Comparison of ENCODE assay signal across 9 cellular contexts in genomic region chr1:23563003-23563402, GRCh38. TPM values are rescaled to one million over a fixed set of nuclear protein-coding genes. Genes with fewer than 3 reads are reported as not detected.
DNase-seq lines count a peak whose midpoint lies in the region; ATAC-seq and TF ChIP-seq lines count a peak whose summit lies in the region.
"Had no signal": no experiment of that assay in that cellular context is flagged by ENCODE, and none has a peak within 500 bp of the region (broad histone marks: within the 10 kb centered on the region; RNA-seq: fewer than 3 reads in every experiment).

No MANE protein-coding gene starts in this region.

- H3K36me3 ChIP-seq in Peyer's patch (no peaks in the 10 kb centered on the region), esophagus muscularis mucosa (peaks cover 0 to 12% (median 1%) of the 10 kb centered on the region in 4 donors), parathyroid adenoma (ENCODE audit: control insufficient read depth, insufficient read depth, low read length) (no peaks in the 10 kb centered on the region), WERI-Rb-1 (peaks cover 9% of the 10 kb centered on the region)

- no peak for TF ChIP-seq POLR2A in Peyer's patch (IDR thresholded peaks at IDR 0.05)
- TF ChIP-seq POLR2A in esophagus muscularis mucosa (IDR thresholded peaks at IDR 0.05; ENCODE audit: low read depth): no peak

- H3K4me2 ChIP-seq in parathyroid adenoma (ENCODE audit: low read length): no peak overlapping the region

- TF ChIP-seq CTCF in C4-2B (conservative IDR thresholded peaks at IDR 0.05) (no peak), Peyer's patch (IDR thresholded peaks at IDR 0.05) (no peak), esophagus muscularis mucosa (IDR thresholded peaks at IDR 0.05) (no peak), parathyroid adenoma (IDR thresholded peaks at IDR 0.05) (no peak), WERI-Rb-1 (IDR thresholded peaks at IDR 0.05; ENCODE audit: low read depth, low read length) (no peak)

- H3K4me3 ChIP-seq in Peyer's patch: no peak overlapping the region
- peak overlapping the region in 2 of 4 donors; percentile 8 to 31 for H3K4me3 ChIP-seq in esophagus muscularis mucosa
- H3K4me3 ChIP-seq in parathyroid adenoma (ENCODE audit: low read depth, low read length): no peak overlapping the region
- H3K4me3 ChIP-seq in WERI-Rb-1 (ENCODE audit: low read depth, low read length): no peak overlapping the region

- H3K4me1 ChIP-seq in Peyer's patch (peaks cover 0 to 57% (median 12%) of the 10 kb centered on the region in 4 donors), esophagus muscularis mucosa (peaks cover 49 to 88% (median 69%) of the 10 kb centered on the region in 4 donors), parathyroid adenoma (peaks cover 3% of the 10 kb centered on the region)

- H2AFZ ChIP-seq in parathyroid adenoma: no peak overlapping the region

- H3K79me2 ChIP-seq in parathyroid adenoma: no peaks in the 10 kb centered on the region

- no peaks in the 10 kb centered on the region for H3K9me3 ChIP-seq in Peyer's patch
- no peaks in the 10 kb centered on the region for H3K9me3 ChIP-seq in esophagus muscularis mucosa
- no peaks in the 10 kb centered on the region for H3K9me3 ChIP-seq in parathyroid adenoma (ENCODE audit: control insufficient read depth, low read length)
- no peaks in the 10 kb centered on the region for H3K9me3 ChIP-seq in WERI-Rb-1 (ENCODE audit: severe bottlenecking)

- no peak for DNase-seq in Peyer's patch
- DNase-seq in esophagus muscularis mucosa (ENCODE audit: extremely low spot score): no peak
- DNase-seq in mesenteric fat pad (ENCODE audit: low spot score): no peak
- DNase-seq in NCI-H146 treated with DMSO at 0.1 percent for 48 hours (lab: John Stamatoyannopoulos, UW; ENCODE audit: unreplicated experiment): no peak
- DNase-seq in WERI-Rb-1: no peak

- H3K27me3 ChIP-seq in Peyer's patch (no peaks in the 10 kb centered on the region), esophagus muscularis mucosa (no peaks in the 10 kb centered on the region), parathyroid adenoma (ENCODE audit: control insufficient read depth, insufficient read depth, low read length) (no peaks in the 10 kb centered on the region), WERI-Rb-1 (ENCODE audit: insufficient read depth, low read depth, severe bottlenecking) (no peaks in the 10 kb centered on the region)

- TF ChIP-seq EP300 in esophagus muscularis mucosa (IDR thresholded peaks at IDR 0.05): no peak

- H3K9ac ChIP-seq in parathyroid adenoma: no peak overlapping the region

- no peak for ATAC-seq in HG02840 (IDR thresholded peaks at IDR 0.05; ENCODE audit: low FRiP score, unreplicated experiment)
- ATAC-seq: activated CD4-positive, CD25-positive, alpha-beta regulatory T cell treated with anti-CD3 and anti-CD28 coated beads, Interleukin-2, amount 50 U/mL, for 24 hours had no signal

- intact Hi-C loops in esophagus muscularis mucosa (cut with DNase I): no loop called here

- H3K27ac ChIP-seq in C4-2B (peak overlapping the region; percentile 64), Peyer's patch (peak overlapping the region; percentile 68 to 98 (median 96)), esophagus muscularis mucosa (replicated peaks in 1 of 4) (peak overlapping the region; percentile 94 to 97 (median 96)), parathyroid adenoma (peak overlapping the region; percentile 70), WERI-Rb-1 (no peak overlapping the region)

- 66% methylated on average over 9 of the region's 9 CpGs for WGBS in esophagus muscularis mucosa

RNA-seq across cellular contexts. Expression of gene ID3, which starts 3.7 kb away (rescaled TPM):
- 100 to 1,000 TPM; 121 to 224 (median 167) TPM for total RNA-seq in Peyer's patch
- 100 to 1,000 TPM in 3 of 4 donors, 10 to 100 TPM in 1; 75.2 to 352 (median 274) TPM for total RNA-seq in esophagus muscularis mucosa
- total RNA-seq in mesenteric fat pad: 168 TPM

RNA-seq across cellular contexts. Expression of gene E2F2, which starts 32.0 kb away (rescaled TPM):
- 10 to 100 TPM in 3 of 4 donors, 1 to 10 TPM in 1; 6.8 to 16.4 (median 13.6) TPM for total RNA-seq in Peyer's patch
- under 1 TPM in 3 of 4 donors, not detected in 1; 0.11 to 0.26 (median 0.17) TPM for total RNA-seq in esophagus muscularis mucosa
- total RNA-seq in mesenteric fat pad: 0.29 TPM
